14 cellular contexts compared by ENCODE assay signal in the genomic region with DNA sequence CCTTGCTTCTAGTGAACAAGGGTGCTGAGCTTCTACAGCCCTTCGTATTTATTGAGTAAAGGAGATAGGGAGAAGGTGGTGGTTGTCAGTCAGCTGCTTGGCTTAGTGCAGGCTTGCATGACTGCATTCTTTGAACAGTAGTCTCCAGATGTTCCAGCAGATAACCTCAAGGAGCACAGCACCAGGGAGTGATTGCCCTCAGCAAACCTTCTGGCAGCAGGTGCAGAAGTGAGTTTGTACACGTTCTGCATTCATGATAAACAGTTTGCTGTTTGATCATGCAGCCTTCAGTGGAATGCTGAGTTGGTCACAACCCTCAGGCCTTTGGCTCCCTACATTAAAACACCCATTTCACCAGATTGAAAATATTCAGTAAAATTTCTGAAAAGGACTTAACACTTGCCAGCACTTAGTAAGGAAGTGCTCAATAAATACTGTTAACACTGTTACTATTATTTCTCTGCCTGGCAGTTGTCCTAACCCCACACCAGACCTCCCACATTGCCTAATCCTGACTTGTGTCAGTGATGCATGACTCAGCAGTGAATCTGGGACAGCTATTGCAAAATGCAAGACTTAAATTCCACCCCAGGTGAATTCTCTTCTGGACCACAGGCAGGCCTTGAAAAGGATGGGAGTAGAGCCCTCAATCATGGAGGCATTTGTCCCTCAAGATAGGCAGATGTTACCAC. TPM values are rescaled to one million over a fixed set of nuclear protein-coding genes. Genes with fewer than 3 reads are reported as not detected.
A peak's percentile ranks its signal among the peaks of the same experiment; 100 is the strongest.
DNase-seq lines count a peak whose midpoint lies in the region; TF ChIP-seq lines count a peak whose summit lies in the region.
"Had no signal": no experiment of that assay in that cellular context is flagged by ENCODE, and none has a peak within 500 bp of the region (broad histone marks: within the 10 kb centered on the region; RNA-seq: fewer than 3 reads in every experiment).

No MANE protein-coding gene starts in this region.

- no peaks in the 10 kb centered on the region for H3K79me1 ChIP-seq in neuronal stem cell (ENCODE audit: low read depth, low read length)

- POLR2A ChIA-PET in HEK293 (lab: Yijun Ruan, JAX): interaction anchor here (0.7 kb wide), 1 partner anchor 82 kb away, joined by 3 read pairs; no protein-coding TSS in a partner anchor

- TF ChIP-seq CTCF in HEK293 (tag by site-specific recombination; IDR thresholded peaks at IDR 0.05): no peak
- TF ChIP-seq CTCF in fibroblast of the aortic adventitia (IDR thresholded peaks at IDR 0.05; ENCODE audit: insufficient read depth, low read length): no peak

- H2BK15ac ChIP-seq in neuronal stem cell (ENCODE audit: low read length): no peak overlapping the region

- H3K4me3 ChIP-seq in HEK293 (ENCODE audit: low read depth, low read length) (no peak overlapping the region), fibroblast of the aortic adventitia (ENCODE audit: low read depth, low read length) (no peak overlapping the region), neuronal stem cell (ENCODE audit: low read length in 2 of 2) (no peak overlapping the region)
- H3K4me3 ChIP-seq: SK-N-MC, vagina had no signal

- no peaks in the 10 kb centered on the region for H3K36me3 ChIP-seq in HEK293 (ENCODE audit: control insufficient read depth in 2 of 2, insufficient read depth in 1 of 2, low read length in 2 of 2)
- no peaks in the 10 kb centered on the region for H3K36me3 ChIP-seq in neuronal stem cell (replicated peaks in 1 of 2; ENCODE audit: control insufficient read depth in 2 of 2, insufficient read depth in 2 of 2, low read length in 2 of 2)
- H3K36me3 ChIP-seq: vagina had no signal

- H3K4me1 ChIP-seq in HEK293 (ENCODE audit: control insufficient read depth, insufficient read depth, low read length) (no peaks in the 10 kb centered on the region), neuronal stem cell (ENCODE audit: control insufficient read depth in 2 of 2, insufficient read depth in 1 of 2, low read depth in 1 of 2, low read length in 2 of 2) (no peaks in the 10 kb centered on the region)

- WGBS in neuronal stem cell (ENCODE audit: extremely low coverage in 2 of 2, insufficient read length in 2 of 2, insufficient replicate concordance in 1 of 2), 2 donors: no CpG with 5 or more reads among the region's 2 CpGs

- DNase-seq in RPMI7951 (ENCODE audit: low read depth) (peak; percentile 63), fibroblast of the aortic adventitia (ENCODE audit: low read depth) (peak; percentile 87), stromal cell of bone marrow (ENCODE audit: low read depth) (peak; percentile 70), neuronal stem cell (ENCODE audit: low spot score) (no peak), activated gamma-delta T cell (lab: John Stamatoyannopoulos, UW) (no peak)
- DNase-seq in stimulated activated CD4-positive, alpha-beta T cell treated with anti-CD3 and anti-CD28 coated beads, Interleukin-2, amount 100 ng/mL, for 24 hours: no peak
- DNase-seq: activated CD4-positive, alpha-beta T cell treated with anti-CD3 and anti-CD28 coated beads, Interleukin-2, amount 10 ng/mL, durations not matched to agents 7 days and 5 days; left colon; NCI-H2171; posterior cingulate gyrus had no signal

- H4K8ac ChIP-seq in neuronal stem cell (ENCODE audit: low read depth, low read length): no peak overlapping the region

- CTCF ChIA-PET in HEK293 (lab: Yijun Ruan, JAX): interaction anchor here (0.7 to 1.7 kb wide), 3 partner anchors 25 to 264 kb away, joined by 3 to 6 read pairs (median 5); no protein-coding TSS in a partner anchor

- no peak overlapping the region for H3K18ac ChIP-seq in neuronal stem cell (ENCODE audit: low read length)

- H3K14ac ChIP-seq in neuronal stem cell (ENCODE audit: low read length): no peak overlapping the region

- no peak overlapping the region for H2AFZ ChIP-seq in neuronal stem cell (ENCODE audit: low read length)

- H3K23ac ChIP-seq in neuronal stem cell (ENCODE audit: low read depth, low read length, poor library complexity): no peak overlapping the region

- no peak overlapping the region for H2BK12ac ChIP-seq in neuronal stem cell (ENCODE audit: low read length)

- H2BK120ac ChIP-seq in neuronal stem cell (ENCODE audit: low read depth, low read length): no peak overlapping the region

- no peak overlapping the region for H4K91ac ChIP-seq in neuronal stem cell (ENCODE audit: low read depth, low read length, poor library complexity)

- H3K4ac ChIP-seq in neuronal stem cell (ENCODE audit: low read length): no peak overlapping the region

- H3K9me3 ChIP-seq in HEK293 (ENCODE audit: control insufficient read depth, insufficient read depth, low read depth, low read length) (no peaks in the 10 kb centered on the region), neuronal stem cell (replicated peaks in 1 of 2; ENCODE audit: control insufficient read depth in 2 of 2, insufficient read depth in 1 of 2, low read depth in 1 of 2, low read length in 2 of 2) (no peaks in the 10 kb centered on the region)

- H3K27me3 ChIP-seq in neuronal stem cell (ENCODE audit: control insufficient read depth in 3 of 3, insufficient read depth in 3 of 3, low read depth in 1 of 3, low read length in 3 of 3): peaks cover 0 to 4% (median 0%) of the 10 kb centered on the region in 3 experiments
- H3K27me3 ChIP-seq: vagina had no signal

- H2BK5ac ChIP-seq in neuronal stem cell (ENCODE audit: low read length): no peak overlapping the region

- H3K4me2 ChIP-seq in neuronal stem cell (ENCODE audit: insufficient read depth, low read length, poor library complexity, severe bottlenecking): no peak overlapping the region

- no peak overlapping the region for H3K9ac ChIP-seq in neuronal stem cell (ENCODE audit: low read depth, low read length, poor library complexity)

- H3K27ac ChIP-seq in HEK293 (ENCODE audit: extremely low read depth, low read depth, low read length) (no peak overlapping the region), neuronal stem cell (replicated peaks; ENCODE audit: low read length) (no peak overlapping the region)
- H3K27ac ChIP-seq: SK-N-MC, vagina had no signal

- no peak overlapping the region for H2AK5ac ChIP-seq in neuronal stem cell (ENCODE audit: low read depth, low read length)

TF ChIP-seq in HEK293, 187 proteins besides CTCF, POLR2A, EP300 and RAD21:
- TF ChIP-seq ZNF155 (tag by site-specific recombination; IDR thresholded peaks at IDR 0.05) (no peak), SP3 (tag by site-specific recombination; IDR thresholded peaks at IDR 0.05) (no peak), ZNF529 (tag by site-specific recombination; IDR thresholded peaks at IDR 0.05; ENCODE audit: insufficient replicate concordance) (no peak), ZNF555 (tag by site-specific recombination; conservative IDR thresholded peaks at IDR 0.05) (no peak), ZNF221 (tag by site-specific recombination; IDR thresholded peaks at IDR 0.05; ENCODE audit: borderline replicate concordance) (no peak), GLIS1 (tag by site-specific recombination; IDR thresholded peaks at IDR 0.05) (peak; percentile 72), ZNF211 (tag by site-specific recombination; IDR thresholded peaks at IDR 0.05; ENCODE audit: low read depth) (no peak), ZNF214 (tag by site-specific recombination; IDR thresholded peaks at IDR 0.05; ENCODE audit: borderline replicate concordance) (no peak)
- TF ChIP-seq, protein P1, sequence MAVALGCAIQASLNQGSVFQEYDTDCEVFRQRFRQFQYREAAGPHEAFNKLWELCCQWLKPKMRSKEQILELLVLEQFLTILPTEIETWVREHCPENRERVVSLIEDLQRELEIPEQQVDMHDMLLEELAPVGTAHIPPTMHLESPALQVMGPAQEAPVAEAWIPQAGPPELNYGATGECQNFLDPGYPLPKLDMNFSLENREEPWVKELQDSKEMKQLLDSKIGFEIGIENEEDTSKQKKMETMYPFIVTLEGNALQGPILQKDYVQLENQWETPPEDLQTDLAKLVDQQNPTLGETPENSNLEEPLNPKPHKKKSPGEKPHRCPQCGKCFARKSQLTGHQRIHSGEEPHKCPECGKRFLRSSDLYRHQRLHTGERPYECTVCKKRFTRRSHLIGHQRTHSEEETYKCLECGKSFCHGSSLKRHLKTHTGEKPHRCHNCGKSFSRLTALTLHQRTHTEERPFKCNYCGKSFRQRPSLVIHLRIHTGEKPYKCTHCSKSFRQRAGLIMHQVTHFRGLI (tag by site-specific recombination; IDR thresholded peaks at IDR 0.05): no peak
TF ChIP-seq in HEK293: peak in this region for 1.

RNA-seq across cellular contexts. Expression of gene CARMIL3, which starts 18.9 kb away (rescaled TPM):
- total RNA-seq in RPMI7951 (2014; rRNA removed; shearing (Covaris generic)): under 0.01 and 0.12 TPM in 2 replicates
- total RNA-seq in fibroblast of the aortic adventitia (ENCODE audit: low replicate concordance): not detected in 2 replicates
- 0.96 TPM for polyA plus RNA-seq in neuronal stem cell (2013, experiment 1 of 2)
- polyA plus RNA-seq in neuronal stem cell (2013, experiment 2 of 2): 0.98 TPM

RNA-seq across cellular contexts. Expression of gene CPNE6, which starts 38.5 kb away (rescaled TPM):
- total RNA-seq in RPMI7951 (2014; rRNA removed; shearing (Covaris generic)): not detected in 2 replicates
- not detected in 2 replicates for total RNA-seq in fibroblast of the aortic adventitia (ENCODE audit: low replicate concordance)
- not detected for polyA plus RNA-seq in neuronal stem cell (2013, experiment 1 of 2)
- polyA plus RNA-seq in neuronal stem cell (2013, experiment 2 of 2): not detected
- total RNA-seq: activated CD4-positive, alpha-beta T cell treated with anti-CD3 and anti-CD28 coated beads, Interleukin-2, amount 10 ng/mL, durations not matched to agents 7 days and 5 days; HT-29; vagina had no signal

RNA-seq across cellular contexts. Expression of gene DHRS4L2, which starts 44.1 kb away (rescaled TPM):
- 15.9 and 16.5 TPM in 2 replicates for total RNA-seq in RPMI7951 (2014; rRNA removed; shearing (Covaris generic))
- 5.5 and 8.3 TPM in 2 replicates for total RNA-seq in fibroblast of the aortic adventitia (ENCODE audit: low replicate concordance)
- 13.4 TPM for polyA plus RNA-seq in neuronal stem cell (2013, experiment 1 of 2)
- 13.9 TPM for polyA plus RNA-seq in neuronal stem cell (2013, experiment 2 of 2)

Comparison
In these comparisons a context has a peak if more than half of its experiments do, and no peak if none do; other contexts are left out.
1. DNase-seq: peak in RPMI7951 (single experiment), fibroblast of the aortic adventitia (single experiment) and stromal cell of bone marrow (single experiment); none in neuronal stem cell (single experiment), activated gamma-delta T cell (single experiment) and stimulated activated CD4-positive, alpha-beta T cell treated with anti-CD3 and anti-CD28 coated beads, Interleukin-2, amount 100 ng/mL, for 24 hours (0 of 2).